ENCODE assay signal across 8 cellular contexts in genomic region chr2:70123829-70124117, GRCh38. TPM values are rescaled to one million over a fixed set of nuclear protein-coding genes. Genes with fewer than 3 reads are reported as not detected.
DNase-seq lines count a peak whose midpoint lies in the region; ATAC-seq and TF ChIP-seq lines count a peak whose summit lies in the region.

No MANE protein-coding gene starts in this region.

- peak overlapping the region; percentile 71 for H3K4me3 ChIP-seq in left ventricle myocardium inferior
- peak overlapping the region; percentile 47 to 48 for H3K4me3 ChIP-seq in cardiac fibroblast (replicated peaks in 1 of 2; ENCODE audit: low read depth in 2 of 2, low read length in 2 of 2)
- peak overlapping the region in 1 of 2 donors; percentile 86 for H3K4me3 ChIP-seq in muscle layer of colon (ENCODE audit: low read depth in 1 of 2, low read length in 2 of 2)

- TF ChIP-seq CTCF in left ventricle myocardium inferior (IDR thresholded peaks at IDR 0.05; ENCODE audit: borderline replicate concordance) (no peak), cardiac fibroblast (IDR thresholded peaks at IDR 0.05; ENCODE audit: low read depth, low read length) (no peak)

- H3K27ac ChIP-seq in left ventricle myocardium inferior (replicated peaks) (peak overlapping the region; percentile 100), muscle layer of colon (ENCODE audit: low read depth, low read length) (peak overlapping the region; percentile 79)

- peaks cover 50% of the 10 kb centered on the region for H3K4me1 ChIP-seq in left ventricle myocardium inferior
- peaks cover 26% of the 10 kb centered on the region for H3K4me1 ChIP-seq in muscle layer of colon (ENCODE audit: insufficient read depth, low read length)

- intact Hi-C loops in left ventricle myocardium inferior (cut with micrococcal nuclease) (no loop called here), left ventricle myocardium superior (cut with micrococcal nuclease) (no loop called here), sciatic nerve (cut with DNase I) (loop anchor here (5.0 kb wide), 1 partner anchor 36 kb away; the partner anchor contains the start of gene PCBP1)

- no peak for ATAC-seq in left ventricle myocardium superior
- no peak for ATAC-seq in sciatic nerve
- no peak for ATAC-seq in GM18867 (IDR thresholded peaks at IDR 0.05; ENCODE audit: unreplicated experiment)

- H3K9me3 ChIP-seq in left ventricle myocardium inferior (replicated peaks): no peaks in the 10 kb centered on the region
- H3K9me3 ChIP-seq in muscle layer of colon (ENCODE audit: low read length): no peaks in the 10 kb centered on the region

- H3K36me3 ChIP-seq in left ventricle myocardium inferior (no peaks in the 10 kb centered on the region), muscle layer of colon (ENCODE audit: insufficient read depth, low read length) (no peaks in the 10 kb centered on the region)

- H3K27me3 ChIP-seq in left ventricle myocardium inferior (ENCODE audit: low read depth) (no peaks in the 10 kb centered on the region), muscle layer of colon (ENCODE audit: control insufficient read depth in 1 of 2, insufficient read depth in 2 of 2, low read length in 2 of 2) (no peaks in the 10 kb centered on the region)

- DNase-seq in left ventricle myocardium inferior (no peak), left ventricle myocardium superior (no peak), cardiac fibroblast (ENCODE audit: low read depth in 2 of 2) (no peak), sciatic nerve (ENCODE audit: low spot score) (no peak), NCI-H187 (lab: John Stamatoyannopoulos, UW) (no peak), AML-193 (lab: John Stamatoyannopoulos, UW) (no peak)

- peak overlapping the region; percentile 98 for H3K9ac ChIP-seq in muscle layer of colon (ENCODE audit: low read length)

RNA-seq across cellular contexts. Expression of gene PCBP1, which starts 36.5 kb away (rescaled TPM):
- total RNA-seq in left ventricle myocardium inferior (205 TPM), left ventricle myocardium superior (211 TPM), sciatic nerve (285 TPM)
